Comparison of ENCODE assay signal across 25 cellular contexts in the genomic region with DNA sequence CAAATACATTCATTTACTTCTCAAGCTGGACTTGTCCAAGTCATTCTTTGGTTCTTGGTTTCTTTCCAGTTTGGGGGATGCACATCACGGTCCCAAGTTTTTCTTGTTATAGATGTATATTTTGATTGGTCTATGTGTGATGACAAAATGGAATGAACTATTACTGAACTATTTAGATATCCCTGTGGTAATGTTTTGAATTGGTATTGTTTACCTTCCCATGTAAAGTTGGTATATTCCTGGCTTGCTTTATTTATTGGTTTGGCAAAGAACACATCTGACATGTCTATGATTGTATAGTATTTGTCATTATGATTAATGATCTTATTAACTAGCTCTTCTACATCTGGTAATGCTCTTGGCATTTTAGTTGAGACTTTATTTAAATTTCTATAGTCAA.
"Had no signal": no experiment of that assay in that cellular context is flagged by ENCODE, and none has a peak within 500 bp of the region (broad histone marks: within the 10 kb centered on the region; RNA-seq: fewer than 3 reads in every experiment).

No MANE protein-coding gene starts in this region.

- H3K27me3 ChIP-seq: esophagus squamous epithelium, ovary, sigmoid colon, stomach, thyroid gland, vagina had no signal

- FAIRE-seq: endometrium, frontal cortex, keratinocyte had no signal

- H3K27ac Mint-ChIP-seq: dendritic cell treated with granulocyte-macrophage colony-stimulating factor and Interleukin-4, amounts not matched to agents 40 ng/mL and 50 ng/mL, for 4 days; effector memory CD8-positive, alpha-beta T cell; memory B cell; natural killer cell; stimulated activated effector memory CD8-positive, alpha-beta T cell treated with anti-CD3 and anti-CD28 coated beads, Interleukin-12 subunit alpha, Interleukin-12 subunit beta, amount 100 ng/mL, for 72 hours had no signal

- H3K36me3 Mint-ChIP-seq: memory B cell; natural killer cell; stimulated activated effector memory CD8-positive, alpha-beta T cell treated with anti-CD3 and anti-CD28 coated beads, Interleukin-12 subunit alpha, Interleukin-12 subunit beta, amount 100 ng/mL, for 72 hours had no signal

- H3K27me3 Mint-ChIP-seq: dendritic cell treated with granulocyte-macrophage colony-stimulating factor and Interleukin-4, amounts not matched to agents 40 ng/mL and 50 ng/mL, for 4 days; effector memory CD8-positive, alpha-beta T cell; memory B cell had no signal

- H3K9me3 Mint-ChIP-seq: dendritic cell treated with granulocyte-macrophage colony-stimulating factor and Interleukin-4, amounts not matched to agents 40 ng/mL and 50 ng/mL, for 4 days; effector memory CD8-positive, alpha-beta T cell; natural killer cell; stimulated activated effector memory CD8-positive, alpha-beta T cell treated with anti-CD3 and anti-CD28 coated beads, Interleukin-12 subunit alpha, Interleukin-12 subunit beta, amount 100 ng/mL, for 72 hours had no signal

- H3K27ac ChIP-seq: esophagus squamous epithelium, ovary, psoas muscle, sigmoid colon, stomach, thyroid gland, vagina had no signal

- H3K4me3 Mint-ChIP-seq: dendritic cell treated with granulocyte-macrophage colony-stimulating factor and Interleukin-4, amounts not matched to agents 40 ng/mL and 50 ng/mL, for 4 days; effector memory CD8-positive, alpha-beta T cell; memory B cell; natural killer cell; stimulated activated effector memory CD8-positive, alpha-beta T cell treated with anti-CD3 and anti-CD28 coated beads, Interleukin-12 subunit alpha, Interleukin-12 subunit beta, amount 100 ng/mL, for 72 hours had no signal

- DNase-seq: effector memory CD8-positive, alpha-beta T cell; erythroblast; esophagus squamous epithelium; head of caudate nucleus; left ventricle myocardium superior; natural killer cell; occipital lobe; ovary; posterior cingulate gyrus; psoas muscle; right cardiac atrium; sigmoid colon; stimulated activated CD4-positive, alpha-beta T cell treated with anti-CD3 and anti-CD28 coated beads, Interleukin-2, amount 100 ng/mL, for 24 hours; stimulated activated CD4-positive, alpha-beta T cell treated with anti-CD3 and anti-CD28 coated beads, Interleukin-4, amount 100 ng/mL, for 24 hours; stimulated activated naive CD4-positive, alpha-beta T cell treated with Interleukin-2 at 50 U/mL for 16 hours; stomach; thyroid gland; trophoblast cell had no signal

- H3K4me1 Mint-ChIP-seq: natural killer cell had no signal

- ATAC-seq: effector memory CD8-positive, alpha-beta T cell; left ventricle myocardium superior; natural killer cell; psoas muscle; right cardiac atrium; stimulated activated effector memory CD8-positive, alpha-beta T cell treated with anti-CD3 and anti-CD28 coated beads, Interleukin-12 subunit alpha, Interleukin-12 subunit beta, amount 100 ng/mL, for 72 hours had no signal

- H3K4me1 ChIP-seq: psoas muscle, sigmoid colon, stomach, thyroid gland, vagina had no signal
